10 cellular contexts compared by ENCODE assay signal in genomic region chr1:1359316-1359667, GRCh38. TPM values are rescaled to one million over a fixed set of nuclear protein-coding genes. Genes with fewer than 3 reads are reported as not detected.
DNase-seq lines count a peak whose midpoint lies in the region; ATAC-seq and TF ChIP-seq lines count a peak whose summit lies in the region.
"Had no signal": no experiment of that assay in that cellular context is flagged by ENCODE, and none has a peak within 500 bp of the region (broad histone marks: within the 10 kb centered on the region; RNA-seq: fewer than 3 reads in every experiment).

No MANE protein-coding gene starts in this region.

- no peak for ATAC-seq in activated B cell treated with CpG ODN at 0.5 μM for 24 hours (ENCODE audit: low read depth)
- no peak for ATAC-seq in HG03039 (IDR thresholded peaks at IDR 0.05; ENCODE audit: unreplicated experiment)

- H3K27me3 Mint-ChIP-seq in activated B cell treated with CpG ODN at 0.5 μM for 24 hours = peaks cover 18% of the 10 kb centered on the region

- peaks cover 59% of the 10 kb centered on the region for H3K4me1 ChIP-seq in left ventricle myocardium inferior

- H3K9me3 Mint-ChIP-seq in activated B cell treated with CpG ODN at 0.5 μM for 24 hours = no peaks in the 10 kb centered on the region

- intact Hi-C loops in activated B cell treated with CpG ODN at 0.5 μM for 24 hours (cut with micrococcal nuclease) = no loop called here
- intact Hi-C loops in left ventricle myocardium inferior (cut with micrococcal nuclease) = no loop called here

- H3K9me3 ChIP-seq in left ventricle myocardium inferior (replicated peaks) = no peaks in the 10 kb centered on the region

- H3K36me3 Mint-ChIP-seq in activated B cell treated with CpG ODN at 0.5 μM for 24 hours (ENCODE audit: low read depth) = no peaks in the 10 kb centered on the region

- DNase-seq in GM06990 (ENCODE audit: extremely low read depth, insufficient read length) (peak; percentile 8), activated B cell treated with CpG ODN at 0.5 μM for 24 hours (no peak), left ventricle myocardium inferior (peak; percentile 35), SIG-M5 treated with dmso at 0.1 percent for 504 hours (lab: John Stamatoyannopoulos, UW; ENCODE audit: unreplicated experiment) (no peak), NCI-H2171 (lab: John Stamatoyannopoulos, UW) (no peak), SW480 (ENCODE audit: low spot score) (no peak)
- DNase-seq: activated T-cell treated with anti-CD3 and anti-CD28 coated beads for 4 hours, NCI-H526 treated with DMSO at 0.1 percent for 48 hours had no signal

- peaks cover 4% of the 10 kb centered on the region for H3K4me1 Mint-ChIP-seq in activated B cell treated with CpG ODN at 0.5 μM for 24 hours

- CTCF ChIA-PET in activated B cell treated with CpG ODN at 0.5 μM for 24 hours (lab: Charles Lee) = no interaction called here

- POLR2A ChIA-PET in activated B cell treated with CpG ODN at 0.5 μM for 24 hours (lab: Charles Lee) = interaction anchor here (1.1 kb wide), 1 partner anchor 15 kb away, joined by 4 read pairs; the partner anchor contains the start of gene AURKAIP1

- no peak for TF ChIP-seq CTCF in GM06990 (IDR thresholded peaks at IDR 0.05; ENCODE audit: insufficient read depth, low read length, poor library complexity, severe bottlenecking)
- TF ChIP-seq CTCF in activated B cell treated with CpG ODN at 0.5 μM for 24 hours (IDR thresholded peaks at IDR 0.05) = no peak
- TF ChIP-seq CTCF in left ventricle myocardium inferior (IDR thresholded peaks at IDR 0.05; ENCODE audit: borderline replicate concordance) = no peak

- H3K36me3 ChIP-seq in GM06990 (ENCODE audit: control insufficient read depth, insufficient read depth, low read length) = no peaks in the 10 kb centered on the region
- no peaks in the 10 kb centered on the region for H3K36me3 ChIP-seq in left ventricle myocardium inferior

- no peak overlapping the region for H3K4me3 Mint-ChIP-seq in activated B cell treated with CpG ODN at 0.5 μM for 24 hours

- H3K27me3 ChIP-seq in GM06990 (replicated peaks; ENCODE audit: control insufficient read depth, insufficient read depth, low read length) (no peaks in the 10 kb centered on the region; the same call in 1 of the 2 replicates), left ventricle myocardium inferior (ENCODE audit: low read depth) (peaks cover 69% of the 10 kb centered on the region)

- H3K27ac ChIP-seq in left ventricle myocardium inferior (replicated peaks) (peak overlapping the region; percentile 84), skin epidermis (peak overlapping the region in 20 of 21 experiments; percentile 54 to 97 (median 84))

- H3K4me3 ChIP-seq in GM06990 (replicated peaks; ENCODE audit: low read depth, low read length) (no peak overlapping the region), left ventricle myocardium inferior (peak overlapping the region; percentile 69), skin epidermis (no peak overlapping the region)

- peak overlapping the region; percentile 7 for H3K27ac Mint-ChIP-seq in activated B cell treated with CpG ODN at 0.5 μM for 24 hours

RNA-seq across cellular contexts. Expression of gene MXRA8, which starts 0.9 kb away (rescaled TPM):
- total RNA-seq in activated B cell treated with CpG ODN at 0.5 μM for 24 hours = 0.07 and 0.16 TPM in 2 replicates
- total RNA-seq in left ventricle myocardium inferior = 20.2 TPM

RNA-seq across cellular contexts. Expression of gene DVL1, which starts 10.1 kb away (rescaled TPM):
- total RNA-seq in activated B cell treated with CpG ODN at 0.5 μM for 24 hours (29.3 and 30.7 TPM in 2 replicates), left ventricle myocardium inferior (93.0 TPM)

RNA-seq across cellular contexts. Expression of gene AURKAIP1, which starts 15.7 kb away (rescaled TPM):
- total RNA-seq in activated B cell treated with CpG ODN at 0.5 μM for 24 hours (91.5 and 105 TPM in 2 replicates), left ventricle myocardium inferior (219 TPM)

RNA-seq across cellular contexts. Expression of gene TAS1R3, which starts 28.2 kb away (rescaled TPM):
- 2.5 and 2.7 TPM in 2 replicates for total RNA-seq in activated B cell treated with CpG ODN at 0.5 μM for 24 hours
- 0.93 TPM for total RNA-seq in left ventricle myocardium inferior

RNA-seq across cellular contexts. Expression of gene CPTP, which starts 34.7 kb away (rescaled TPM):
- total RNA-seq in activated B cell treated with CpG ODN at 0.5 μM for 24 hours (13.8 and 15.3 TPM in 2 replicates), left ventricle myocardium inferior (99.2 TPM)

Comparison
In these comparisons a context has a peak if more than half of its experiments do, and no peak if none do; other contexts are left out.
1. DNase-seq: peak in GM06990 (single experiment) and left ventricle myocardium inferior (single experiment); none in activated B cell treated with CpG ODN at 0.5 μM for 24 hours (single experiment), SIG-M5 treated with dmso at 0.1 percent for 504 hours (single experiment), NCI-H2171 (single experiment) and SW480 (single experiment).
2. RNA of gene MXRA8, which starts 0.9 kb away (total RNA-seq): 20.2 TPM in left ventricle myocardium inferior (single experiment); 0.07 to 0.16 TPM in activated B cell treated with CpG ODN at 0.5 μM for 24 hours; every median in the first group is over 10 times any median in the second.